ENCODE assay signal across 34 cellular contexts in genomic region chr2:50051374-50051773, GRCh38.
"Had no signal": no experiment of that assay in that cellular context is flagged by ENCODE, and none has a peak within 500 bp of the region (broad histone marks: within the 10 kb centered on the region; RNA-seq: fewer than 3 reads in every experiment).

No MANE protein-coding gene starts in this region.

- ATAC-seq: activated naive CD4-positive, alpha-beta T cell treated with anti-CD3 and anti-CD28 coated beads, Interleukin-2, amount 50 U/mL, for 72 hours; activated naive CD8-positive, alpha-beta T cell treated with anti-CD3 and anti-CD28 coated beads, Interleukin-2, amount 50 U/mL, for 24 hours; activated T-cell treated with anti-CD3 and anti-CD28 coated beads, Interleukin-2, amount 50 U/mL, for 4 hours; activated T-cell treated with anti-CD3 and anti-CD28 coated beads, Interleukin-2, amount 50 U/mL, for 72 hours; activated T-helper 17 cell treated with anti-CD3 and anti-CD28 coated beads, Interleukin-2, amount 50 U/mL, for 72 hours; body of pancreas had no signal

- H3K27me3 ChIP-seq: adrenal gland, ascending aorta, body of pancreas, brain microvascular endothelial cell, breast epithelium, cardiac muscle cell had no signal

- H3K9me3 ChIP-seq: adrenal gland, ascending aorta, body of pancreas, breast epithelium had no signal

- H3K4me3 ChIP-seq: adrenal gland, ascending aorta, body of pancreas, breast epithelium, cardiac muscle cell had no signal

- FAIRE-seq: astrocyte, bronchial epithelial cell had no signal

- H3K4me1 ChIP-seq: adrenal gland, ascending aorta, body of pancreas, breast epithelium had no signal

- H3K36me3 ChIP-seq: adrenal gland, ascending aorta, brain microvascular endothelial cell, breast epithelium, cardiac muscle cell had no signal

- H3K27ac ChIP-seq: adrenal gland, ascending aorta, body of pancreas, brain microvascular endothelial cell, breast epithelium, cardiac muscle cell had no signal

- DNase-seq: activated effector memory CD4-positive, alpha-beta T cell treated with anti-CD3 and anti-CD28 coated beads, Interleukin-2, amount 50 U/mL, for 16 hours; activated effector memory CD4-positive, alpha-beta T cell treated with Interleukin-2 at 50 U/mL for 16 hours; activated gamma-delta T cell; activated gamma-delta T cell treated with Interleukin-2 at 50 U/mL for 16 hours; activated naive CD4-positive, alpha-beta T cell; activated naive CD4-positive, alpha-beta T cell treated with anti-CD3 and anti-CD28 coated beads for 36 hours; activated naive CD4-positive, alpha-beta T cell treated with anti-CD3 and anti-CD28 coated beads, Interleukin-2, amount 10 ng/mL, durations not matched to agents 7 days and 5 days; activated naive CD4-positive, alpha-beta T cell treated with anti-CD3 and anti-CD28 coated beads, Interleukin-2, amount 50 U/mL, for 16 hours; activated naive CD4-positive, alpha-beta T cell treated with Interleukin-2 at 50 U/mL for 16 hours; activated naive CD8-positive, alpha-beta T cell treated with anti-CD3 and anti-CD28 coated beads for 36 hours; activated naive CD8-positive, alpha-beta T cell treated with anti-CD3 and anti-CD28 coated beads, Interleukin-2, amount 10 ng/mL, durations not matched to agents 7 days and 5 days; activated naive CD8-positive, alpha-beta T cell treated with anti-CD3 and anti-CD28 coated beads, Interleukin-2, amount 50 U/mL, for 24 hours; activated T-cell treated with anti-CD3 and anti-CD28 coated beads, Interleukin-2, amount 50 U/mL, for 1 hour; activated T-cell treated with anti-CD3 and anti-CD28 coated beads, Interleukin-2, amount 50 U/mL, for 24 hours; activated T-cell treated with anti-CD3 and anti-CD28 coated beads, Interleukin-2, amount 50 U/mL, for 4 hours; activated T-cell treated with anti-CD3 and anti-CD28 coated beads, Interleukin-2, amount 50 U/mL, for 48 hours; activated T-cell treated with anti-CD3 and anti-CD28 coated beads, Interleukin-2, amount 50 U/mL, for 72 hours; adrenal gland; amniotic stem cell; amygdala; anterior cingulate cortex; aorta; body of pancreas; brain microvascular endothelial cell; caudate nucleus; central memory CD4-positive, alpha-beta T cell; cerebellar nuclear complex had no signal
